ENCODE assay signal across 8 cellular contexts in the genomic region with DNA sequence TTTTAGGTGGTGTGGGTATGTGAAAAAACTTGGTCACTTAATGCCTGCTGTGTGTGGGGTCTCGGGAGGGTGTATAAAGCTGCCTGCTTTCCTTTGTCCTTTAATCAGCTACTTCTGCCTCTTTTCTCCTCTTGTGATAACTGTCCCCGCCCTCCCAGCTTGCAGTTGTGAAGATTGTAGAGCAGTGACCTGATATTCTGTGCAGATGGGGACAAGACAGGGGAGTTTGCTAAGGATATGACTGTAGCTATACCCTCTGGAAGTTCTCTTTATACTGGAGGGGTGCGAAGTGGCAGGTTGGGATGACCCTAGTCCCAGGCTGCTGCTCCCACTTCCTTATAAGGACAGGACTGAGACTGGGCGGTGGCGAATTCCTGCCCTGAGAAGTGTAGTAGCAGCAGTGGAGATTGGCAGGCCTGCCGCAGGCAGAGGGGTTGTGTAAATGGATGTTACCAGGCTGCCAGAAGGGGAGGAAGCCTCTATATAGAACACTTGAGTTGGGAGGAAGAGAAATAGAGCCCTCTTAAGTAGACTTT. TPM values are rescaled to one million over a fixed set of nuclear protein-coding genes. Genes with fewer than 3 reads are reported as not detected.
DNase-seq lines count a peak whose midpoint lies in the region; ATAC-seq and TF ChIP-seq lines count a peak whose summit lies in the region.

No MANE protein-coding gene starts in this region.

- H3K36me3 ChIP-seq in MG63 = peaks cover 59% of the 10 kb centered on the region
- peaks cover 29% of the 10 kb centered on the region for H3K36me3 ChIP-seq in mucosa of stomach (ENCODE audit: control insufficient read depth, insufficient read depth, low read length)

- H3K4me3 ChIP-seq in MG63 (peak overlapping the region; percentile 78), mucosa of stomach (ENCODE audit: low read length) (peak overlapping the region; percentile 95)

- H3K27me3 ChIP-seq in MG63 = no peaks in the 10 kb centered on the region
- H3K27me3 ChIP-seq in mucosa of stomach (ENCODE audit: control insufficient read depth, insufficient read depth, low read length) = no peaks in the 10 kb centered on the region

- DNase-seq in NCI-H2171 treated with DMSO at 0.1 percent for 48 hours (lab: John Stamatoyannopoulos, UW) = peak; percentile 62
- no peak for DNase-seq in NCI-H2171 (lab: John Stamatoyannopoulos, UW)
- peak; percentile 64 for DNase-seq in MG63
- DNase-seq in activated B cell treated with CpG ODN at 0.5 μM for 24 hours = no peak
- DNase-seq in fibroblast of gingiva (ENCODE audit: low read depth) = peak; percentile 82
- peak; percentile 89 for DNase-seq in ureter (ENCODE audit: low spot score)
- DNase-seq in NCI-H774 (lab: John Stamatoyannopoulos, UW) = no peak

- no peak for TF ChIP-seq CTCF in activated B cell treated with CpG ODN at 0.5 μM for 24 hours (IDR thresholded peaks at IDR 0.05)

- POLR2A ChIA-PET in activated B cell treated with CpG ODN at 0.5 μM for 24 hours (lab: Charles Lee) = interaction anchor here (0.5 to 4.3 kb wide), 13 partner anchors 12 to 175 kb away, joined by 3 to 67 read pairs (median 6); a partner anchor contains a TSS

- CTCF ChIA-PET in activated B cell treated with CpG ODN at 0.5 μM for 24 hours (lab: Charles Lee) = interaction anchor here (1.1 to 2.0 kb wide), 4 partner anchors 28 to 40 kb away, joined by 4 to 13 read pairs (median 6); a partner anchor contains a TSS

- peaks cover 47% of the 10 kb centered on the region for H3K4me1 Mint-ChIP-seq in activated B cell treated with CpG ODN at 0.5 μM for 24 hours

- H3K9me3 Mint-ChIP-seq in activated B cell treated with CpG ODN at 0.5 μM for 24 hours = no peaks in the 10 kb centered on the region

- no peak for ATAC-seq in activated B cell treated with CpG ODN at 0.5 μM for 24 hours (ENCODE audit: low read depth)

- H3K36me3 Mint-ChIP-seq in activated B cell treated with CpG ODN at 0.5 μM for 24 hours (ENCODE audit: low read depth) = peaks cover 68% of the 10 kb centered on the region

- H3K27me3 Mint-ChIP-seq in activated B cell treated with CpG ODN at 0.5 μM for 24 hours = no peaks in the 10 kb centered on the region

- peaks cover 27% of the 10 kb centered on the region for H3K4me1 ChIP-seq in mucosa of stomach (ENCODE audit: control insufficient read depth, insufficient read depth, low read length)

- H3K27ac Mint-ChIP-seq in activated B cell treated with CpG ODN at 0.5 μM for 24 hours = peak overlapping the region; percentile 95

- peak overlapping the region; percentile 94 for H3K4me3 Mint-ChIP-seq in activated B cell treated with CpG ODN at 0.5 μM for 24 hours

- intact Hi-C loops in activated B cell treated with CpG ODN at 0.5 μM for 24 hours (cut with micrococcal nuclease) = loop anchor here (1.0 kb wide), 5 partner anchors 31 to 186 kb away; a partner anchor contains a TSS

- H3K9ac ChIP-seq in mucosa of stomach (ENCODE audit: low read length) = peak overlapping the region; percentile 100

- H3K9me3 ChIP-seq in MG63 (no peaks in the 10 kb centered on the region), mucosa of stomach (ENCODE audit: control insufficient read depth, low read length) (no peaks in the 10 kb centered on the region)

RNA-seq across cellular contexts. Expression of a gene that starts 0.8 kb away (rescaled TPM):
- 1,658 and 1,845 TPM in 2 replicates for total RNA-seq in MG63 (2014; rRNA removed; shearing (Covaris generic); ENCODE audit: low replicate concordance)
- total RNA-seq in activated B cell treated with CpG ODN at 0.5 μM for 24 hours = 921 and 1,059 TPM in 2 replicates
- total RNA-seq in ureter = 1,884 TPM

RNA-seq across cellular contexts. Expression of a gene that starts 6.6 kb away (rescaled TPM):
- total RNA-seq in MG63 (2014; rRNA removed; shearing (Covaris generic); ENCODE audit: low replicate concordance) = 65.7 and 123 TPM in 2 replicates
- total RNA-seq in activated B cell treated with CpG ODN at 0.5 μM for 24 hours (25.2 and 36.2 TPM in 2 replicates), ureter (37.8 TPM)

RNA-seq across cellular contexts. Expression of a gene that starts 30.3 kb away (rescaled TPM):
- total RNA-seq in MG63 (2014; rRNA removed; shearing (Covaris generic); ENCODE audit: low replicate concordance) = 10.6 and 14.8 TPM in 2 replicates
- total RNA-seq in activated B cell treated with CpG ODN at 0.5 μM for 24 hours (109 and 136 TPM in 2 replicates), ureter (142 TPM)

RNA-seq across cellular contexts. Expression of a gene that starts 30.9 kb away (rescaled TPM):
- total RNA-seq in MG63 (2014; rRNA removed; shearing (Covaris generic); ENCODE audit: low replicate concordance) = 84.9 and 145 TPM in 2 replicates
- total RNA-seq in activated B cell treated with CpG ODN at 0.5 μM for 24 hours (120 and 137 TPM in 2 replicates), ureter (131 TPM)

RNA-seq across cellular contexts. Expression of a gene that starts 40.9 kb away (rescaled TPM):
- total RNA-seq in MG63 (2014; rRNA removed; shearing (Covaris generic); ENCODE audit: low replicate concordance) = 3.5 and 5.3 TPM in 2 replicates
- total RNA-seq in activated B cell treated with CpG ODN at 0.5 μM for 24 hours (15.4 and 17.1 TPM in 2 replicates), ureter (9.8 TPM)

Comparison
In these comparisons a context has a peak if more than half of its experiments do, and no peak if none do; other contexts are left out.
1. DNase-seq: peak in NCI-H2171 treated with DMSO at 0.1 percent for 48 hours (single experiment), MG63 (single experiment), fibroblast of gingiva (single experiment) and ureter (single experiment); none in NCI-H2171 (single experiment), activated B cell treated with CpG ODN at 0.5 μM for 24 hours (single experiment) and NCI-H774 (single experiment).